In genomic region chr16:19115148-19116021, GRCh38 we compare ENCODE assay signal across 10 cellular contexts. TPM values are rescaled to one million over a fixed set of nuclear protein-coding genes. Genes with fewer than 3 reads are reported as not detected.
DNase-seq lines count a peak whose midpoint lies in the region; ATAC-seq and TF ChIP-seq lines count a peak whose summit lies in the region.
"Had no signal": no experiment of that assay in that cellular context is flagged by ENCODE, and none has a peak within 500 bp of the region (broad histone marks: within the 10 kb centered on the region; RNA-seq: fewer than 3 reads in every experiment).

No MANE protein-coding gene starts in this region.

- H3K4me1 ChIP-seq in CD8-positive, alpha-beta memory T cell (ENCODE audit: insufficient read depth, low read length): no peaks in the 10 kb centered on the region
- peaks cover 55% of the 10 kb centered on the region for H3K4me1 ChIP-seq in psoas muscle

- TF ChIP-seq CTCF in psoas muscle (IDR thresholded peaks at IDR 0.05): peak; percentile 8

- H3K4me1 Mint-ChIP-seq in CD8-positive, alpha-beta memory T cell: peaks cover 20 to 30% (median 30%) of the 10 kb centered on the region in 3 donors
- H3K4me1 Mint-ChIP-seq in activated T-helper 1 cell treated with anti-CD3 and anti-CD28 coated beads, Interleukin-12 subunit alpha, Interleukin-12 subunit beta, Interleukin-2, Interleukin-4 antibody, amounts not matched to agents 30 ng/mL and 10 ng/mL and 1 ng/mL, durations not matched to agents 14 hours and 24 hours and 36 hours (ENCODE audit: low read depth): peaks cover 44% of the 10 kb centered on the region

- intact Hi-C loops in activated T-helper 1 cell treated with anti-CD3 and anti-CD28 coated beads, Interleukin-12 subunit alpha, Interleukin-12 subunit beta, Interleukin-2, Interleukin-4 antibody, amounts not matched to agents 30 ng/mL and 10 ng/mL and 1 ng/mL, durations not matched to agents 14 hours and 24 hours and 36 hours (cut with micrococcal nuclease): loop anchor here (2.0 to 5.0 kb wide), 5 partner anchors 15 to 442 kb away; partner anchors contain the start of genes CCP110, GDE1, SYT17 and VPS35L
- intact Hi-C loops in Right ventricle myocardium superior (cut with DNase I) (no loop called here), psoas muscle (cut with DNase I) (no loop called here)

- H3K4me3 Mint-ChIP-seq in CD8-positive, alpha-beta memory T cell: peak overlapping the region in 4 of 7 donors; percentile 23 to 51 (median 29)
- peak overlapping the region; percentile 82 for H3K4me3 Mint-ChIP-seq in activated T-helper 1 cell treated with anti-CD3 and anti-CD28 coated beads, Interleukin-12 subunit alpha, Interleukin-12 subunit beta, Interleukin-2, Interleukin-4 antibody, amounts not matched to agents 30 ng/mL and 10 ng/mL and 1 ng/mL, durations not matched to agents 14 hours and 24 hours and 36 hours

- H3K27ac Mint-ChIP-seq in CD8-positive, alpha-beta memory T cell: peak overlapping the region in 1 of 8 donors; percentile 54
- H3K27ac Mint-ChIP-seq in activated T-helper 1 cell treated with anti-CD3 and anti-CD28 coated beads, Interleukin-12 subunit alpha, Interleukin-12 subunit beta, Interleukin-2, Interleukin-4 antibody, amounts not matched to agents 30 ng/mL and 10 ng/mL and 1 ng/mL, durations not matched to agents 14 hours and 24 hours and 36 hours: peak overlapping the region; percentile 31

- no peaks in the 10 kb centered on the region for H3K9me3 Mint-ChIP-seq in CD8-positive, alpha-beta memory T cell
- H3K9me3 Mint-ChIP-seq in activated T-helper 1 cell treated with anti-CD3 and anti-CD28 coated beads, Interleukin-12 subunit alpha, Interleukin-12 subunit beta, Interleukin-2, Interleukin-4 antibody, amounts not matched to agents 30 ng/mL and 10 ng/mL and 1 ng/mL, durations not matched to agents 14 hours and 24 hours and 36 hours: no peaks in the 10 kb centered on the region

- DNase-seq in CD8-positive, alpha-beta memory T cell: no peak
- DNase-seq in activated T-helper 1 cell treated with anti-CD3 and anti-CD28 coated beads, Interleukin-12 subunit alpha, Interleukin-12 subunit beta, Interleukin-2, Interleukin-4 antibody, amounts not matched to agents 30 ng/mL and 10 ng/mL and 1 ng/mL, durations not matched to agents 14 hours and 24 hours and 36 hours (ENCODE audit: low spot score): no peak
- DNase-seq in Right ventricle myocardium superior (peak; percentile 46), psoas muscle (no peak), AG20443 (ENCODE audit: low spot score) (no peak)
- DNase-seq: NCI-H1436 had no signal

- CTCF ChIA-PET in CD8-positive, alpha-beta memory T cell (lab: Charles Lee): no interaction called here

- ATAC-seq in Right ventricle myocardium superior (ENCODE audit: poor library complexity): peak; percentile 18
- no peak for ATAC-seq in psoas muscle
- no peak for ATAC-seq in GM21381 (IDR thresholded peaks at IDR 0.05; ENCODE audit: unreplicated experiment)
- ATAC-seq in GM18909 (IDR thresholded peaks at IDR 0.05; ENCODE audit: poor library complexity, unreplicated experiment): no peak
- ATAC-seq in HG03378 (IDR thresholded peaks at IDR 0.05; ENCODE audit: unreplicated experiment): no peak

- H3K4me3 ChIP-seq in CD8-positive, alpha-beta memory T cell (ENCODE audit: low read length): no peak overlapping the region
- H3K4me3 ChIP-seq in psoas muscle: peak overlapping the region; percentile 94

- no peaks in the 10 kb centered on the region for H3K9me3 ChIP-seq in CD8-positive, alpha-beta memory T cell (ENCODE audit: low read length)
- no peaks in the 10 kb centered on the region for H3K9me3 ChIP-seq in psoas muscle

- H3K36me3 Mint-ChIP-seq in CD8-positive, alpha-beta memory T cell: no peaks in the 10 kb centered on the region
- H3K36me3 Mint-ChIP-seq in activated T-helper 1 cell treated with anti-CD3 and anti-CD28 coated beads, Interleukin-12 subunit alpha, Interleukin-12 subunit beta, Interleukin-2, Interleukin-4 antibody, amounts not matched to agents 30 ng/mL and 10 ng/mL and 1 ng/mL, durations not matched to agents 14 hours and 24 hours and 36 hours (ENCODE audit: low read depth): peaks cover 19% of the 10 kb centered on the region

- no peak overlapping the region for H3K27ac ChIP-seq in CD8-positive, alpha-beta memory T cell (ENCODE audit: low read depth, low read length)
- peak overlapping the region; percentile 97 for H3K27ac ChIP-seq in psoas muscle

- 76 to 84% (median 83%) methylated on average over 49 to 50 of the region's 50 CpGs for WGBS in psoas muscle, 3 donors

- no peaks in the 10 kb centered on the region for H3K27me3 ChIP-seq in CD8-positive, alpha-beta memory T cell (ENCODE audit: insufficient read depth, low read length, poor library complexity, severe bottlenecking)
- H3K27me3 ChIP-seq in psoas muscle (ENCODE audit: insufficient read depth in 3 of 3, low read length in 2 of 3): no peaks in the 10 kb centered on the region

- H3K27me3 Mint-ChIP-seq in CD8-positive, alpha-beta memory T cell: peaks cover 9 to 37% of the 10 kb centered on the region in 2 donors
- H3K27me3 Mint-ChIP-seq in activated T-helper 1 cell treated with anti-CD3 and anti-CD28 coated beads, Interleukin-12 subunit alpha, Interleukin-12 subunit beta, Interleukin-2, Interleukin-4 antibody, amounts not matched to agents 30 ng/mL and 10 ng/mL and 1 ng/mL, durations not matched to agents 14 hours and 24 hours and 36 hours (ENCODE audit: insufficient read depth): peaks cover 19% of the 10 kb centered on the region

- H3K36me3 ChIP-seq in CD8-positive, alpha-beta memory T cell (ENCODE audit: insufficient read depth, low read length): no peaks in the 10 kb centered on the region
- peaks cover 6 to 17% of the 10 kb centered on the region in 2 donors for H3K36me3 ChIP-seq in psoas muscle (ENCODE audit: insufficient read depth in 1 of 2, low read depth in 1 of 2)

- POLR2A ChIA-PET in CD8-positive, alpha-beta memory T cell (lab: Charles Lee): no interaction called here

RNA-seq across cellular contexts. Expression of gene ITPRIPL2, which starts 1.6 kb away (rescaled TPM):
- total RNA-seq in CD8-positive, alpha-beta memory T cell: 10 to 100 TPM; 15.8 to 17.3 TPM
- 0.89 TPM for polyA plus RNA-seq in CD8-positive, alpha-beta memory T cell
- 46.7 and 49.6 TPM in 2 replicates for total RNA-seq in activated T-helper 1 cell treated with anti-CD3 and anti-CD28 coated beads, Interleukin-12 subunit alpha, Interleukin-12 subunit beta, Interleukin-2, Interleukin-4 antibody, amounts not matched to agents 30 ng/mL and 10 ng/mL and 1 ng/mL, durations not matched to agents 14 hours and 24 hours and 36 hours
- total RNA-seq in Right ventricle myocardium superior: 15.7 TPM
- total RNA-seq in psoas muscle: 10 to 100 TPM; 14.8 to 17.9 (median 17.0) TPM
- 1 to 10 TPM; 4.7 to 9.9 (median 8.2) TPM for polyA plus RNA-seq in psoas muscle

RNA-seq across cellular contexts. Expression of gene COQ7, which starts 48.0 kb away (rescaled TPM):
- 10 to 100 TPM; 22.4 TPM for total RNA-seq in CD8-positive, alpha-beta memory T cell
- polyA plus RNA-seq in CD8-positive, alpha-beta memory T cell: 13.2 TPM
- 17.3 and 19.6 TPM in 2 replicates for total RNA-seq in activated T-helper 1 cell treated with anti-CD3 and anti-CD28 coated beads, Interleukin-12 subunit alpha, Interleukin-12 subunit beta, Interleukin-2, Interleukin-4 antibody, amounts not matched to agents 30 ng/mL and 10 ng/mL and 1 ng/mL, durations not matched to agents 14 hours and 24 hours and 36 hours
- total RNA-seq in Right ventricle myocardium superior (39.4 TPM), psoas muscle (10 to 100 TPM; 27.7 to 37.7 (median 31.6) TPM)
- polyA plus RNA-seq in psoas muscle: 10 to 100 TPM; 20.7 to 38.6 (median 31.8) TPM

RNA-seq across cellular contexts. Expression of gene SYT17, which starts 52.7 kb away (rescaled TPM):
- not detected for total RNA-seq in CD8-positive, alpha-beta memory T cell
- not detected for polyA plus RNA-seq in CD8-positive, alpha-beta memory T cell
- total RNA-seq in activated T-helper 1 cell treated with anti-CD3 and anti-CD28 coated beads, Interleukin-12 subunit alpha, Interleukin-12 subunit beta, Interleukin-2, Interleukin-4 antibody, amounts not matched to agents 30 ng/mL and 10 ng/mL and 1 ng/mL, durations not matched to agents 14 hours and 24 hours and 36 hours: 0.37 and 0.54 TPM in 2 replicates
- total RNA-seq in Right ventricle myocardium superior (0.54 TPM), psoas muscle (under 1 TPM; 0.08 to 0.58 (median 0.45) TPM)
- under 1 TPM; 0.25 to 0.55 (median 0.30) TPM for polyA plus RNA-seq in psoas muscle
- total RNA-seq: T-helper 1 cell treated with Interleukin-12 subunit alpha and Interleukin-12 subunit beta and Interleukin-4 antibody, amounts not matched to agents 30 ng/mL and 1 ng/mL, for 36 hours had no signal
